8 cellular contexts compared by ENCODE assay signal in genomic region chr3:196431193-196432136, GRCh38. TPM values are rescaled to one million over a fixed set of nuclear protein-coding genes. Genes with fewer than 3 reads are reported as not detected.
DNase-seq lines count a peak whose midpoint lies in the region; ATAC-seq and TF ChIP-seq lines count a peak whose summit lies in the region.

No MANE protein-coding gene starts in this region.

- WGBS in esophagus muscularis mucosa = under 1% methylated on average over 47 of the region's 49 CpGs

- intact Hi-C loops in esophagus muscularis mucosa (cut with DNase I) = loop anchor here (2.0 kb wide), 1 partner anchor 69 kb away; no protein-coding TSS in a partner anchor
- intact Hi-C loops in tibial artery (cut with DNase I; ENCODE audit: low total_unique reads) = loop anchor here (2.0 kb wide), 1 partner anchor 71 kb away; the partner anchor contains the start of gene RNF168

- H3K4me3 ChIP-seq in esophagus muscularis mucosa (peak overlapping the region; percentile 92 to 99 (median 97)), muscle layer of duodenum (ENCODE audit: low read depth in 1 of 2, low read length in 2 of 2) (peak overlapping the region; percentile 85 to 92), tibial artery (peak overlapping the region; percentile 98 to 99)

- in situ Hi-C loops in ACHN (cut with HindIII; ENCODE audit: low pct_ligation_motif_present, low pct_unique_long_range_greater_than_20kb, low sequenced_read_pairs) = no loop called here

- DNase-seq in ACHN (peak; percentile 63), NCI-H2227 treated with DMSO at 0.1 percent for 48 hours (lab: John Stamatoyannopoulos, UW) (peak; percentile 35), esophagus muscularis mucosa (ENCODE audit: extremely low spot score) (no peak), tibial artery (peak in 1 of 2 donors; percentile 66)
- peak; percentile 26 for DNase-seq in activated CD8-positive, alpha-beta memory T cell treated with anti-CD3 and anti-CD28 coated beads, Interleukin-2, amount 50 U/mL, for 4 hours

- TF ChIP-seq POLR2A in esophagus muscularis mucosa (IDR thresholded peaks at IDR 0.05; ENCODE audit: low read depth) = no peak

- peaks cover 0 to 17% (median 4%) of the 10 kb centered on the region in 4 donors for H3K36me3 ChIP-seq in esophagus muscularis mucosa
- H3K36me3 ChIP-seq in muscle layer of duodenum (ENCODE audit: control insufficient read depth in 1 of 2, insufficient read depth in 2 of 2, low read length in 2 of 2) = no peaks in the 10 kb centered on the region
- H3K36me3 ChIP-seq in tibial artery = peaks cover 0 to 14% (median 6%) of the 10 kb centered on the region in 3 donors

- no peak for TF ChIP-seq EP300 in esophagus muscularis mucosa (IDR thresholded peaks at IDR 0.05)

- TF ChIP-seq CTCF in esophagus muscularis mucosa (IDR thresholded peaks at IDR 0.05) (no peak), tibial artery (IDR thresholded peaks at IDR 0.05) (no peak)

- H3K27me3 ChIP-seq in esophagus muscularis mucosa (no peaks in the 10 kb centered on the region), muscle layer of duodenum (ENCODE audit: low read depth, low read length) (no peaks in the 10 kb centered on the region), tibial artery (peaks cover 0 to 2% of the 10 kb centered on the region in 2 donors)

- H3K4me1 ChIP-seq in esophagus muscularis mucosa = peaks cover 21 to 33% (median 27%) of the 10 kb centered on the region in 4 donors
- H3K4me1 ChIP-seq in muscle layer of duodenum (ENCODE audit: control insufficient read depth in 1 of 2, insufficient read depth in 2 of 2, low read length in 2 of 2) = peaks cover 0 to 11% of the 10 kb centered on the region in 2 donors
- H3K4me1 ChIP-seq in tibial artery = peaks cover 0 to 23% (median 10%) of the 10 kb centered on the region in 4 donors

- H3K9me3 ChIP-seq in esophagus muscularis mucosa (no peaks in the 10 kb centered on the region), muscle layer of duodenum (ENCODE audit: control insufficient read depth in 1 of 2, low read length in 2 of 2) (no peaks in the 10 kb centered on the region), tibial artery (no peaks in the 10 kb centered on the region)

- H3K27ac ChIP-seq in esophagus muscularis mucosa (replicated peaks in 1 of 4) (peak overlapping the region; percentile 93 to 97 (median 96)), muscle layer of duodenum (ENCODE audit: low read length) (peak overlapping the region; percentile 82), tibial artery (peak overlapping the region; percentile 97 to 98)

- ATAC-seq in GM18498 (IDR thresholded peaks at IDR 0.05; ENCODE audit: unreplicated experiment) (peak; percentile 33), HG02970 (IDR thresholded peaks at IDR 0.05; ENCODE audit: low FRiP score, unreplicated experiment) (peak; percentile 24)

RNA-seq across cellular contexts. Expression of gene UBXN7, which starts 0.8 kb away (rescaled TPM):
- 10 to 100 TPM; 15.6 to 23.7 (median 17.2) TPM for total RNA-seq in esophagus muscularis mucosa
